ENCODE assay signal across 8 cellular contexts in genomic region chr9:34988218-34989055, GRCh38. TPM values are rescaled to one million over a fixed set of nuclear protein-coding genes. Genes with fewer than 3 reads are reported as not detected.
DNase-seq lines count a peak whose midpoint lies in the region; ATAC-seq, FAIRE-seq and TF ChIP-seq lines count a peak whose summit lies in the region.

No MANE protein-coding gene starts in this region.

- no peak overlapping the region for H2BK12ac ChIP-seq in H1 (ENCODE audit: low read depth, low read length)

- H3K14ac ChIP-seq in H1 (ENCODE audit: insufficient read length) = no peak overlapping the region

- TF ChIP-seq EP300 in SK-N-SH (IDR thresholded peaks at IDR 0.05; ENCODE audit: borderline replicate concordance in 1 of 2, low read depth in 1 of 2, low read length in 1 of 2) = no peak
- TF ChIP-seq EP300 in H1 (IDR thresholded peaks at IDR 0.05; ENCODE audit: borderline replicate concordance in 1 of 2, low read depth in 2 of 2, low read length in 2 of 2) = no peak

- no peak overlapping the region for H2BK20ac ChIP-seq in H1 (ENCODE audit: low read length)

- no peak for FAIRE-seq in H1 (lab: Jason Lieb, UNC)

- H3K4me1 ChIP-seq in SK-N-SH (ENCODE audit: control insufficient read depth in 1 of 2, insufficient read depth in 2 of 2, low read depth in 1 of 2, low read length in 1 of 2) (peaks cover 22 to 68% of the 10 kb centered on the region in 2 experiments; a peak in 3 of 4 replicates), H1 (replicated peaks in 1 of 4; ENCODE audit: control insufficient read depth in 3 of 4, insufficient read depth in 4 of 4, low read length in 3 of 4) (peaks cover 11 to 37% (median 28%) of the 10 kb centered on the region in 4 experiments), muscle layer of duodenum (ENCODE audit: control insufficient read depth in 1 of 2, insufficient read depth in 2 of 2, low read length in 2 of 2) (peaks cover 17 to 28% of the 10 kb centered on the region in 2 donors), testis (peaks cover 36% of the 10 kb centered on the region)

- H4K5ac ChIP-seq in H1 (ENCODE audit: insufficient read length, low read depth, low read length) = no peak overlapping the region

- intact Hi-C loops in activated B cell treated with CpG ODN at 0.5 μM for 24 hours (cut with micrococcal nuclease) (loop anchor here (1.0 to 10.0 kb wide), 14 partner anchors 63 to 744 kb away; partner anchors contain the start of genes CCDC107, CREB3, DNAI1 and FAM219A), testis (cut with DNase I; ENCODE audit: low total_unique reads) (no loop called here)

- no peak for TF ChIP-seq POLR2A in H1 (IDR thresholded peaks at IDR 0.05; ENCODE audit: control extremely low read depth in 1 of 2, low read depth in 2 of 2, low read length in 2 of 2)
- no peak for TF ChIP-seq POLR2A in testis (IDR thresholded peaks at IDR 0.05)

- H3K9me2 ChIP-seq in SK-N-SH = no peaks in the 10 kb centered on the region

- no peak overlapping the region for H2BK15ac ChIP-seq in H1 (ENCODE audit: low read length)

- H2AK5ac ChIP-seq in H1 (ENCODE audit: low read depth, low read length) = no peak overlapping the region

- H3K36me3 ChIP-seq in SK-N-SH (replicated peaks in 1 of 2; ENCODE audit: control insufficient read depth in 1 of 2, insufficient read depth in 2 of 2, low read length in 1 of 2) (no peaks in the 10 kb centered on the region), H1 (ENCODE audit: control insufficient read depth in 2 of 4, insufficient read depth in 4 of 4, low read length in 3 of 4) (peaks cover 0 to 3% (median 0%) of the 10 kb centered on the region in 4 experiments; a peak in 1 of 8 replicates), muscle layer of duodenum (ENCODE audit: control insufficient read depth in 1 of 2, insufficient read depth in 2 of 2, low read length in 2 of 2) (no peaks in the 10 kb centered on the region), testis (ENCODE audit: low read depth, missing control alignments) (no peaks in the 10 kb centered on the region)

- CTCF ChIA-PET in SK-N-SH (lab: Yijun Ruan, JAX) (interaction anchor here (1.2 to 8.5 kb wide), 3 partner anchors 29 to 108 kb away, joined by 3 to 174 read pairs (median 8); partner anchors contain the start of gene PIGO), activated B cell treated with CpG ODN at 0.5 μM for 24 hours (lab: Charles Lee) (no interaction called here), H1 (lab: Charles Lee; ENCODE audit: partially characterized antibody) (interaction anchor here (0.7 to 14.8 kb wide), 7 partner anchors 13 to 214 kb away, joined by 3 to 148 read pairs (median 4); a partner anchor contains a TSS)

- H4K91ac ChIP-seq in H1 (replicated peaks; ENCODE audit: insufficient read length, low read length) = no peak overlapping the region

- 47% methylated on average over 23 of the region's 29 CpGs for WGBS in SK-N-SH (ENCODE audit: low lambda C conversion rate)
- 18% methylated on average over 20 of the region's 29 CpGs; no CpG with 5 or more reads in 1 of the 2 experiments for WGBS in H1 (ENCODE audit: extremely low coverage in 1 of 2, insufficient coverage in 1 of 2, insufficient read length in 1 of 2, insufficient replicate concordance in 2 of 2, low coverage in 1 of 2, low lambda C conversion rate in 2 of 2, missing lambda C conversion rate in 1 of 2), 2 experiments
- WGBS in testis, 2 donors = 11 to 15% methylated on average over 29 of the region's 29 CpGs

- no peaks in the 10 kb centered on the region for H3K9me3 Mint-ChIP-seq in activated B cell treated with CpG ODN at 0.5 μM for 24 hours

- H3K27ac ChIP-seq in SK-N-SH (ENCODE audit: low read depth in 2 of 2, low read length in 1 of 2) = peak overlapping the region; percentile 51 to 95
- peak overlapping the region; percentile 50 for H3K27ac ChIP-seq in H1 (ENCODE audit: low read depth, low read length)
- H3K27ac ChIP-seq in muscle layer of duodenum (ENCODE audit: low read length) = peak overlapping the region; percentile 85
- peak overlapping the region; percentile 85 to 87 for H3K27ac ChIP-seq in testis

- H3K79me2 ChIP-seq in SK-N-SH (ENCODE audit: insufficient read depth) (peaks cover 3% of the 10 kb centered on the region; the same call in 1 of the 2 replicates), H1 (ENCODE audit: control insufficient read depth in 1 of 2, insufficient read depth in 2 of 2, low read length in 2 of 2) (peaks cover 0 to 12% of the 10 kb centered on the region in 2 experiments; a peak in 1 of 4 replicates)

- H4K20me1 ChIP-seq in SK-N-SH (ENCODE audit: insufficient read depth) (no peaks in the 10 kb centered on the region), H1 (replicated peaks in 1 of 2; ENCODE audit: control insufficient read depth in 1 of 2, insufficient read depth in 2 of 2, low read length in 2 of 2) (no peaks in the 10 kb centered on the region)

- H3K23me2 ChIP-seq in H1 (ENCODE audit: low read depth, low read length) = peaks cover 6% of the 10 kb centered on the region

- no peak overlapping the region for H2BK120ac ChIP-seq in H1 (replicated peaks; ENCODE audit: low read depth, low read length)

- H3K9ac ChIP-seq in SK-N-SH (peak overlapping the region; percentile 48; the same call in 1 of the 2 replicates), H1 (replicated peaks in 1 of 4; ENCODE audit: extremely low read depth in 1 of 4, low read depth in 3 of 4, low read length in 3 of 4) (peak overlapping the region in 3 of 4 experiments; percentile 29 to 49 (median 48); a peak in 4 of 7 replicates)

- H3K27me3 Mint-ChIP-seq in activated B cell treated with CpG ODN at 0.5 μM for 24 hours = peaks cover 2% of the 10 kb centered on the region

- DNase-seq in SK-N-SH (peak; percentile 54), activated B cell treated with CpG ODN at 0.5 μM for 24 hours (no peak), H1 (ENCODE audit: low read depth in 1 of 2, low spot score in 2 of 2) (no peak), testis (peak; percentile 58), NCI-H774 (lab: John Stamatoyannopoulos, UW) (no peak)

- H3K18ac ChIP-seq in H1 (ENCODE audit: extremely low read depth, low read length) = peak overlapping the region; percentile 89

- peaks cover 6% of the 10 kb centered on the region for H3K36me3 Mint-ChIP-seq in activated B cell treated with CpG ODN at 0.5 μM for 24 hours (ENCODE audit: low read depth)

- peak overlapping the region; percentile 92 for H3K27ac Mint-ChIP-seq in activated B cell treated with CpG ODN at 0.5 μM for 24 hours

- no peak overlapping the region for H4K8ac ChIP-seq in H1 (ENCODE audit: extremely low read depth, insufficient read depth, low read length)

- H3K4me3 Mint-ChIP-seq in activated B cell treated with CpG ODN at 0.5 μM for 24 hours = peak overlapping the region; percentile 97

- H3K4me1 Mint-ChIP-seq in activated B cell treated with CpG ODN at 0.5 μM for 24 hours = peaks cover 77% of the 10 kb centered on the region

- TF ChIP-seq CTCF in SK-N-SH (IDR thresholded peaks at IDR 0.05) (no peak), activated B cell treated with CpG ODN at 0.5 μM for 24 hours (IDR thresholded peaks at IDR 0.05) (no peak), H1 (IDR thresholded peaks at IDR 0.05; ENCODE audit: control extremely low read depth in 1 of 3, insufficient read depth in 1 of 3, low read depth in 1 of 3, low read length in 3 of 3) (no peak), testis (IDR thresholded peaks at IDR 0.05) (no peak)

- no peak for TF ChIP-seq RAD21 in SK-N-SH (IDR thresholded peaks at IDR 0.05; ENCODE audit: low read length)
- TF ChIP-seq RAD21 in H1 (IDR thresholded peaks at IDR 0.05 in 1 of 2, conservative IDR thresholded peaks at IDR 0.05 in 1 of 2; ENCODE audit: low read depth in 2 of 2, low read length in 2 of 2) = no peak

- no peaks in the 10 kb centered on the region for H3K9me3 ChIP-seq in SK-N-SH
- H3K9me3 ChIP-seq in H1 (ENCODE audit: insufficient read depth in 2 of 2, low read depth in 1 of 2, low read length in 1 of 2) = no peaks in the 10 kb centered on the region
- no peaks in the 10 kb centered on the region for H3K9me3 ChIP-seq in muscle layer of duodenum (ENCODE audit: control insufficient read depth in 1 of 2, low read length in 2 of 2)
- no peaks in the 10 kb centered on the region for H3K9me3 ChIP-seq in testis

- peaks cover 16% of the 10 kb centered on the region for H3F3A ChIP-seq in SK-N-SH (replicated peaks; ENCODE audit: insufficient read depth)

- no peak overlapping the region for H3K23ac ChIP-seq in H1 (ENCODE audit: insufficient read length)

- no peak for ATAC-seq in SK-N-SH treated with all-trans-retinoic acid at 6 μM for 48 hours
- ATAC-seq in activated B cell treated with CpG ODN at 0.5 μM for 24 hours (ENCODE audit: low read depth) = no peak
- ATAC-seq in GM21786 (IDR thresholded peaks at IDR 0.05; ENCODE audit: unreplicated experiment) = no peak

- no peaks in the 10 kb centered on the region for H3K27me3 ChIP-seq in SK-N-SH (ENCODE audit: insufficient read depth)
- no peaks in the 10 kb centered on the region for H3K27me3 ChIP-seq in H1 (replicated peaks in 1 of 4; ENCODE audit: control insufficient read depth in 3 of 4, extremely low read depth in 1 of 4, insufficient read depth in 3 of 4, low read length in 3 of 4)
- H3K27me3 ChIP-seq in muscle layer of duodenum (ENCODE audit: low read depth, low read length) = no peaks in the 10 kb centered on the region
- no peaks in the 10 kb centered on the region for H3K27me3 ChIP-seq in testis

- H3K4ac ChIP-seq in H1 (replicated peaks; ENCODE audit: insufficient read length, low read depth, low read length) = no peak overlapping the region

- H3K4me2 ChIP-seq in SK-N-SH = peak overlapping the region; percentile 78
- peak overlapping the region; percentile 94 to 97 for H3K4me2 ChIP-seq in H1 (ENCODE audit: insufficient read depth in 1 of 2, low read depth in 2 of 2, low read length in 2 of 2)

- peak overlapping the region; percentile 94 for H2AFZ ChIP-seq in SK-N-SH (ENCODE audit: low read depth)
- H2AFZ ChIP-seq in H1 (ENCODE audit: low read length) = peak overlapping the region; percentile 98; the same call in 1 of the 2 replicates

- H2BK5ac ChIP-seq in H1 (ENCODE audit: low read depth, low read length) = peak overlapping the region; percentile 86

- peak overlapping the region; percentile 58 to 94 for H3K4me3 ChIP-seq in SK-N-SH (ENCODE audit: low read depth in 2 of 2, low read length in 1 of 2)
- peak overlapping the region; percentile 52 to 94 (median 68) for H3K4me3 ChIP-seq in H1 (ENCODE audit: extremely low read depth in 1 of 4, insufficient read depth in 2 of 4, low read depth in 3 of 4, low read length in 4 of 4)
- peak overlapping the region; percentile 64 to 80 for H3K4me3 ChIP-seq in muscle layer of duodenum (ENCODE audit: low read depth in 1 of 2, low read length in 2 of 2)
- H3K4me3 ChIP-seq in testis = peak overlapping the region; percentile 95 to 96

- POLR2A ChIA-PET in SK-N-SH (lab: Yijun Ruan, JAX) (interaction anchor here (2.3 kb wide), 1 partner anchor 84 kb away, joined by 9 read pairs; the partner anchor contains the start of gene VCP), activated B cell treated with CpG ODN at 0.5 μM for 24 hours (lab: Charles Lee) (interaction anchor here (2.1 kb wide), 1 partner anchor 83 kb away, joined by 8 read pairs; the partner anchor contains the start of gene VCP), H1 (lab: Charles Lee; ENCODE audit: partially characterized antibody) (interaction anchor here (0.6 to 4.0 kb wide), 10 partner anchors 10 to 353 kb away, joined by 3 to 29 read pairs (median 6); partner anchors contain the start of genes STOML2 and VCP)

- peaks cover 6% of the 10 kb centered on the region; the same call in 1 of the 2 replicates for H3K79me1 ChIP-seq in H1 (ENCODE audit: low read depth, low read length)

- no peak overlapping the region for H3K56ac ChIP-seq in H1 (replicated peaks; ENCODE audit: insufficient read length, low read depth, low read length)

RNA-seq across cellular contexts. Expression of gene DNAJB5, which starts 1.1 kb away (rescaled TPM):
- polyA plus RNA-seq in SK-N-SH (2012; rRNA removed) (3.3 and 4.0 TPM in 2 replicates), H1 (2011; rRNA removed) (25.0 and 27.8 TPM in 2 replicates), testis (ENCODE audit: insufficient read depth, low read depth, low replicate concordance) (47.7 TPM)
- polyA plus RNA-seq in SK-N-SH (2012; cell fraction: cytosol; rRNA removed) = 3.7 and 4.4 TPM in 2 replicates
- 3.3 and 5.0 TPM in 2 replicates for polyA plus RNA-seq in SK-N-SH (2012; cell fraction: nucleus; rRNA removed)
- total RNA-seq in activated B cell treated with CpG ODN at 0.5 μM for 24 hours (5.4 and 6.4 TPM in 2 replicates), testis (10 to 100 TPM; 44.0 to 49.9 TPM)
- total RNA-seq in H1 (2021; fragmentation: NEBNext Ultra II Directional; extraction: Animal tissue kit (Norgen Biotek cat#: 25700)) = 34.1 and 38.0 TPM in 2 replicates
- 23.2 TPM for polyA plus RNA-seq in H1 (2011; cell fraction: cytosol; rRNA removed)
- 24.2 TPM for polyA plus RNA-seq in H1 (2011; cell fraction: nucleus; rRNA removed)
- 40.6 to 46.4 TPM (median 44.6 TPM) in 4 replicates for polyA plus RNA-seq in H1 (2012, experiment 1 of 2)
- polyA plus RNA-seq in H1 (2012, experiment 2 of 2) = 51.0 TPM
- polyA plus RNA-seq in H1 (2013, experiment 1 of 2) = 27.7 TPM
- polyA plus RNA-seq in H1 (2013, experiment 2 of 2) = 27.2 TPM
- 11.7 and 13.7 TPM in 2 replicates for polyA minus RNA-seq in H1 (2011; rRNA and poly(A)+ RNA removed)
- 12.4 TPM for polyA minus RNA-seq in H1 (2011; cell fraction: cytosol; rRNA and poly(A)+ RNA removed)
- polyA minus RNA-seq in H1 (2011; cell fraction: nucleus; rRNA and poly(A)+ RNA removed) = 10.8 TPM

RNA-seq across cellular contexts. Expression of gene PHF24, which starts 30.4 kb away (rescaled TPM):
- polyA plus RNA-seq in SK-N-SH (2012; rRNA removed) (not detected in 2 replicates), H1 (2011; rRNA removed) (0.13 and 0.29 TPM in 2 replicates), testis (ENCODE audit: insufficient read depth, low read depth, low replicate concordance) (44.8 TPM)
- under 0.01 TPM in 2 replicates for polyA plus RNA-seq in SK-N-SH (2012; cell fraction: cytosol; rRNA removed)
- polyA plus RNA-seq in SK-N-SH (2012; cell fraction: nucleus; rRNA removed) = 0.01 TPM in 1 of 2 replicates, not detected in the other
- total RNA-seq in activated B cell treated with CpG ODN at 0.5 μM for 24 hours (0.13 TPM in 1 of 2 replicates, not detected in the other), testis (100 to 1,000 TPM in 1 of 2 donors, 10 to 100 TPM in 1; 93.3 to 132 TPM)
- total RNA-seq in H1 (2021; fragmentation: NEBNext Ultra II Directional; extraction: Animal tissue kit (Norgen Biotek cat#: 25700)) = 0.35 and 1.0 TPM in 2 replicates
- 0.26 TPM for polyA plus RNA-seq in H1 (2011; cell fraction: cytosol; rRNA removed)
- polyA plus RNA-seq in H1 (2011; cell fraction: nucleus; rRNA removed) = 0.57 TPM
- polyA plus RNA-seq in H1 (2012, experiment 1 of 2) = 0.19 to 0.42 TPM (median 0.31 TPM) in 4 replicates
- polyA plus RNA-seq in H1 (2012, experiment 2 of 2) = 0.25 TPM
- polyA plus RNA-seq in H1 (2013, experiment 1 of 2) = 0.30 TPM
- polyA plus RNA-seq in H1 (2013, experiment 2 of 2) = 0.22 TPM
- polyA minus RNA-seq in H1 (2011; rRNA and poly(A)+ RNA removed) = 0.41 and 0.63 TPM in 2 replicates
- not detected for polyA minus RNA-seq in H1 (2011; cell fraction: cytosol; rRNA and poly(A)+ RNA removed)
- polyA minus RNA-seq in H1 (2011; cell fraction: nucleus; rRNA and poly(A)+ RNA removed) = 0.40 TPM

Comparison
In these comparisons a context has a peak if more than half of its experiments do, and no peak if none do; other contexts are left out.
1. DNase-seq: peak in SK-N-SH (single experiment) and testis (single experiment); none in activated B cell treated with CpG ODN at 0.5 μM for 24 hours (single experiment), H1 (0 of 2) and NCI-H774 (single experiment).
2. RNA of gene PHF24, which starts 30.4 kb away (total RNA-seq): 93.3 to 132 TPM in testis; 0.35 to 1.0 TPM in H1 and 0.13 TPM in activated B cell treated with CpG ODN at 0.5 μM for 24 hours; every median in the first group is over 10 times any median in the second.
3. Of the 17 proteins assayed by ChIP-seq in both H1 and SK-N-SH: peak only in H1: none; only in SK-N-SH: CHD2; in both: none; in neither: 16.
4. Peak in every context shown above with its lines, with median percentiles within 50 percentile points of each other: H3K27ac ChIP-seq and H3K4me3 ChIP-seq.